ENCODE assay signal across 1 cellular context in the genomic region with DNA sequence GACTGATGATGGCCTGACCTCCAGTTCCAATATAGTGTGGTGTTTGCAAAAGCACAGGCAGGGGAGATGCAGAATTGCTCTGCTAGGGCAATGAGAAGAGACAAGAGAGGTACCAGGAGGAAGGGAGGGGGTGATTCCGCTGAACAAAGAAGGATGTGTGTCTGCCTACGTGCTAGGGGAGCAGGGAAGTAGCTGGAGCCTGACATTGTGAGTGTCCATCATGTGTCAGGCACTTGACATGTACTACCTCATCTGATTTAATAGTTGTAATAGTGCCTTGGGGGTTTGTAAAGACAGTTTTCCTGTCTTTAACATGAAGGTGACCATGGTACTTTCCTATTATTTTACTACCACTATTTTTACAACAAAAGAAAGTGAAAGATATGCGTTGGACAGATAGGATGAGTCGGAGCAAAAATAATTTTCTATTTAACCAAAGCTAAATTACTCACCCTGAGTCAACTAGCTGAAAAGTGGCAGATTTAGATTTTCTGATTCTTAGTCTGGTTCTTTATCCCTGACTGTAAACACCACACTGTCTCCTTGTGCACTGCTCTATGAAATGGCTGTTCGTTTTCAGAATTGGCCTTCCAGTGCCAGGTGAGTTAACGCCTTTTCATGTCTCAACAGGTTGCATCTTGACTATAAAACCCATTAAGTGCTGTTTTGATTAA.
TF ChIP-seq lines count a peak whose summit lies in the region.

No MANE protein-coding gene starts in this region.

TF ChIP-seq in GM12878, 131 proteins besides CTCF, POLR2A, EP300 and RAD21:
- no peak for TF ChIP-seq HSF1 (IDR thresholded peaks at IDR 0.05; ENCODE audit: low read depth, low read length)
- TF ChIP-seq SMAD1 (IDR thresholded peaks at IDR 0.05; ENCODE audit: low read depth, partially characterized antibody): no peak
- no peak for TF ChIP-seq NKRF (conservative IDR thresholded peaks at IDR 0.05)
- TF ChIP-seq HCFC1 (IDR thresholded peaks at IDR 0.05; ENCODE audit: low read length): no peak
- TF ChIP-seq ZBTB4 (CRISPR knock-in tag; IDR thresholded peaks at IDR 0.05): no peak
- no peak for TF ChIP-seq KLF5 (IDR thresholded peaks at IDR 0.05; ENCODE audit: partially characterized antibody)
- no peak for TF ChIP-seq JUND (IDR thresholded peaks at IDR 0.05; ENCODE audit: low read depth, low read length)
- peak; percentile 18; the same call in 1 of the 2 replicates for TF ChIP-seq PKNOX1 (IDR thresholded peaks at IDR 0.05)
- no peak for TF ChIP-seq KAT2A (conservative IDR thresholded peaks at IDR 0.05; ENCODE audit: control insufficient read depth, low read depth, low read length)
TF ChIP-seq in GM12878: peak in this region for 1.
